Comparison of ENCODE assay signal across 9 cellular contexts in the genomic region with DNA sequence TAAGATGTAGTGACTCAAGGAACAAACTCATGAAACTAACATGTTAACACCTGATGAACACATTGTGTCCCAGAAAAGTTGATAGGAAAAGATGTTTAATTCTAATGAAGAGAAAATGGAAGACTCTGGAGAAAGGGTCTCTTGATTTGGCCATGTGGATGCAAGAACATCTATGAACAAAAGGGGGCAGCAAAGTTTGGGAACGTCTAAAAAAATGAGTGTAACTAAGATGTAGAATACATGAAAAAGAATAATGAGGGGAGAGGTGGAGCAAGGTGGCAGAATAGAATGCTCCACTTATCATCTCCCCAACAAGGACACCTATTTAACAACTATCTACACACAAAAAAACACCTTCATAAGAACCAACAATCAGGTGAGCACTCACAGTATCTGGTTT.
DNase-seq lines count a peak whose midpoint lies in the region; ATAC-seq and TF ChIP-seq lines count a peak whose summit lies in the region.
"Had no signal": no experiment of that assay in that cellular context is flagged by ENCODE, and none has a peak within 500 bp of the region (broad histone marks: within the 10 kb centered on the region; RNA-seq: fewer than 3 reads in every experiment).

No MANE protein-coding gene starts in this region.

- in situ Hi-C loops in IMR-90 (cut with MboI; ENCODE audit: low sequenced_read_pairs) (no loop called here), astrocyte of the cerebellum (cut with HindIII; ENCODE audit: low sequenced_read_pairs) (no loop called here)

- no peak overlapping the region for H2BK120ac ChIP-seq in IMR-90 (ENCODE audit: low read depth, low read length)

- no peak for ATAC-seq in IMR-90 (ENCODE audit: low read depth)
- ATAC-seq in lower lobe of right lung: no peak
- ATAC-seq in HG03432 (IDR thresholded peaks at IDR 0.05; ENCODE audit: unreplicated experiment): no peak

- no peak overlapping the region for H3K18ac ChIP-seq in IMR-90 (ENCODE audit: low read depth, low read length)

- WGBS in IMR-90 (ENCODE audit: extremely low coverage in 2 of 2, insufficient read length in 1 of 2), 2 experiments: no CpG with 5 or more reads among the region's 1 CpG

- H2AK9ac ChIP-seq in IMR-90 (replicated peaks; ENCODE audit: low read depth, low read length, poor library complexity): no peak overlapping the region

- no peak overlapping the region for H3K9ac ChIP-seq in IMR-90 (ENCODE audit: low read depth, low read length)

- dilution Hi-C loops in IMR-90 (cut with HindIII; ENCODE audit: low sequenced_read_pairs, unreplicated experiment): no loop called here

- intact Hi-C loops in IMR-90 (cut with micrococcal nuclease) (loop anchor here (2.0 to 10.0 kb wide), 5 partner anchors 156 to 422 kb away; no protein-coding TSS in a partner anchor), lower lobe of right lung (cut with DNase I) (no loop called here), posterior vena cava (cut with DNase I) (loop anchor here in 1 of 2 donors (10.0 kb wide), 1 partner anchor 308 kb away; no protein-coding TSS in a partner anchor)

- POLR2A ChIA-PET in IMR-90 (lab: Charles Lee; ENCODE audit: unreplicated experiment): no interaction called here

- no peak overlapping the region for H2AFZ ChIP-seq in IMR-90 (replicated peaks; ENCODE audit: low read length, poor library complexity)

- H3K9me1 ChIP-seq in IMR-90 (ENCODE audit: insufficient read depth, low read length): no peaks in the 10 kb centered on the region

- no peak overlapping the region for H2BK5ac ChIP-seq in IMR-90 (ENCODE audit: low read depth, low read length, poor library complexity, severe bottlenecking)

- H3K56ac ChIP-seq in IMR-90 (ENCODE audit: extremely low read depth, insufficient read depth, low read length): no peak overlapping the region

- no peak for TF ChIP-seq POLR2A in IMR-90 (IDR thresholded peaks at IDR 0.05; ENCODE audit: low read depth, low read length)

- no peak overlapping the region for H2AK5ac ChIP-seq in IMR-90 (ENCODE audit: low read depth, low read length)

- H3K4ac ChIP-seq in IMR-90 (ENCODE audit: low read depth, low read length): no peak overlapping the region

- no peaks in the 10 kb centered on the region for H3K27me3 ChIP-seq in IMR-90 (ENCODE audit: control insufficient read depth, insufficient read depth, low read length)
- H3K27me3 ChIP-seq in lower lobe of right lung (ENCODE audit: low read depth): no peaks in the 10 kb centered on the region
- H3K27me3 ChIP-seq: SJSA1 had no signal

- peak; percentile 55 for TF ChIP-seq CTCF in IMR-90 (conservative IDR thresholded peaks at IDR 0.05; ENCODE audit: low read depth, low read length)
- peak; percentile 50 for TF ChIP-seq CTCF in astrocyte of the cerebellum (IDR thresholded peaks at IDR 0.05; ENCODE audit: low read depth, low read length, missing control alignments)
- TF ChIP-seq CTCF in lower lobe of right lung (IDR thresholded peaks at IDR 0.05): peak; percentile 41

- H3K4me1 ChIP-seq in IMR-90 (ENCODE audit: control insufficient read depth, insufficient read depth, low read length): no peaks in the 10 kb centered on the region
- no peaks in the 10 kb centered on the region for H3K4me1 ChIP-seq in lower lobe of right lung
- H3K4me1 ChIP-seq: SJSA1 had no signal

- DNase-seq in DMS53 treated with DMSO at 0.1 percent for 48 hours (lab: John Stamatoyannopoulos, UW; ENCODE audit: unreplicated experiment): peak; percentile 7
- peak; percentile 36 for DNase-seq in IMR-90
- no peak for DNase-seq in astrocyte of the cerebellum (ENCODE audit: low read depth)
- DNase-seq in lower lobe of right lung: no peak
- DNase-seq in activated T-cell treated with anti-CD3 and anti-CD28 coated beads, Interleukin-2, amount 50 U/mL, for 48 hours: no peak
- DNase-seq in NK-92 (lab: John Stamatoyannopoulos, UW; ENCODE audit: unreplicated experiment): no peak
- no peak for DNase-seq in posterior vena cava (ENCODE audit: low spot score)

- no TSS peak for BruUV-seq in IMR-90 (replicated peaks; lab: Mats Ljungman, UMichigan)

- TF ChIP-seq RAD21 in IMR-90 (IDR thresholded peaks at IDR 0.05; ENCODE audit: low read length): peak; percentile 67

- H3K4me3 ChIP-seq in IMR-90 (ENCODE audit: insufficient read depth, low read depth, low read length) (no peak overlapping the region), astrocyte of the cerebellum (ENCODE audit: low read depth, low read length) (no peak overlapping the region), lower lobe of right lung (no peak overlapping the region)
- H3K4me3 ChIP-seq: SJSA1 had no signal

- H3K23ac ChIP-seq in IMR-90 (ENCODE audit: low read depth, low read length): no peak overlapping the region

- H3K36me3 ChIP-seq in IMR-90 (ENCODE audit: control insufficient read depth, insufficient read depth, low read length): no peaks in the 10 kb centered on the region
- H3K36me3 ChIP-seq in lower lobe of right lung: no peaks in the 10 kb centered on the region
- H3K36me3 ChIP-seq: SJSA1 had no signal

- H2BK15ac ChIP-seq in IMR-90 (ENCODE audit: low read depth, low read length): no peak overlapping the region

- no peak overlapping the region for H4K5ac ChIP-seq in IMR-90 (ENCODE audit: low read depth, low read length)

- no peaks in the 10 kb centered on the region for H3K9me3 ChIP-seq in IMR-90 (ENCODE audit: control insufficient read depth, insufficient read depth, low read length)
- H3K9me3 ChIP-seq in lower lobe of right lung: peaks cover 8% of the 10 kb centered on the region
- H3K9me3 ChIP-seq: SJSA1 had no signal

- H3K27ac ChIP-seq in IMR-90 (ENCODE audit: insufficient read depth, low read length) (no peak overlapping the region), lower lobe of right lung (no peak overlapping the region)
- H3K27ac ChIP-seq: SJSA1 had no signal

- no peak overlapping the region for H3K14ac ChIP-seq in IMR-90 (replicated peaks; ENCODE audit: low read depth, low read length)

- CTCF ChIA-PET in IMR-90 (lab: Yijun Ruan, JAX): interaction anchor here (0.8 kb wide), 1 partner anchor 311 kb away, joined by 3 read pairs; no protein-coding TSS in a partner anchor

- no peaks in the 10 kb centered on the region for H3K79me1 ChIP-seq in IMR-90 (ENCODE audit: low read depth in 1 of 2, low read length in 2 of 2)

- H4K8ac ChIP-seq in IMR-90 (ENCODE audit: low read depth in 2 of 2, low read length in 2 of 2): no peak overlapping the region

- H4K20me1 ChIP-seq in IMR-90 (ENCODE audit: insufficient read depth, low read length): no peaks in the 10 kb centered on the region

- no peak overlapping the region for H3K4me2 ChIP-seq in IMR-90 (ENCODE audit: low read depth, low read length)

- H4K91ac ChIP-seq in IMR-90 (ENCODE audit: insufficient read depth, low read depth, low read length): no peak overlapping the region

- no peak overlapping the region for H2BK20ac ChIP-seq in IMR-90 (ENCODE audit: low read depth, low read length)

TF ChIP-seq in IMR-90, 13 proteins besides CTCF, POLR2A, EP300 and RAD21:
- TF ChIP-seq SMC3 (IDR thresholded peaks at IDR 0.05; ENCODE audit: low read depth, low read length) (peak; percentile 61), MAFK (IDR thresholded peaks at IDR 0.05; ENCODE audit: low read depth, low read length) (no peak), NFE2L2 (IDR thresholded peaks at IDR 0.05; ENCODE audit: low read depth, low read length) (no peak), RFX5 (IDR thresholded peaks at IDR 0.05; ENCODE audit: low read depth, low read length) (no peak)

Comparison
In these comparisons a context has a peak if more than half of its experiments do, and no peak if none do; other contexts are left out.
1. DNase-seq: peak in DMS53 treated with DMSO at 0.1 percent for 48 hours (single experiment) and IMR-90 (single experiment); none in astrocyte of the cerebellum (single experiment), lower lobe of right lung (single experiment), activated T-cell treated with anti-CD3 and anti-CD28 coated beads, Interleukin-2, amount 50 U/mL, for 48 hours (0 of 2), NK-92 (single experiment) and posterior vena cava (single experiment).
2. Peak in every context shown above with its lines, with median percentiles within 50 percentile points of each other: CTCF ChIP-seq.